In the genomic region with DNA sequence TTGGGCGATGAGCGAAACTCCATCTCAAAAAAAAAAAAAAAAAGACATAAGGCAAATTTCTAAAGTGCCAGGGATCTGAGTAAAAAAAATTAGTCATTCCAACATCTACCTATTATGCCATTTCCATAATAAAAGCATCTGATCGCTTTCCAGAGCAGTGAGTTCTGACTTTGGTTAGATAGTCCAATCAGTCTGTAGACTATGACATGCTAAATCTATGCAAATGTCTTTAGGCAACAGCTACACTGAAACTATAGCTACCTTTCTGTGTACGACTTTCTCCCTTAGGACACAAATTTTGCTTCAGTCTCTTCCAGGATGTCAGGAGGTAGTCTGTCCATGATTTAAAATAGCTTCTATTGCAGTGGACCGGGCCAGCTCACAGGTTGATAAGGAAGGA, we compare ENCODE assay signal across 17 cellular contexts. TPM values are rescaled to one million over a fixed set of nuclear protein-coding genes. Genes with fewer than 3 reads are reported as not detected.
DNase-seq lines count a peak whose midpoint lies in the region; ATAC-seq and TF ChIP-seq lines count a peak whose summit lies in the region.
"Had no signal": no experiment of that assay in that cellular context is flagged by ENCODE, and none has a peak within 500 bp of the region (broad histone marks: within the 10 kb centered on the region; RNA-seq: fewer than 3 reads in every experiment).

No MANE protein-coding gene starts in this region.

- H3K27ac Mint-ChIP-seq in Calu3 (ENCODE audit: unreplicated experiment), result peak overlapping the region; percentile 92
- H3K27ac Mint-ChIP-seq in naive thymus-derived CD4-positive, alpha-beta T cell, result no peak overlapping the region
- H3K27ac Mint-ChIP-seq: effector memory CD8-positive, alpha-beta T cell; memory B cell; stimulated activated naive B cell treated with anti-CD40 and anti-IgM and Interleukin-4, amounts not matched to agents 10 μg/mL and 1 μg/mL and 100 μg/mL, for 72 hours; T-helper 2 cell treated with Interferon-gamma antibody and Interleukin-4, amounts not matched to agents 5 μg/mL and 100 μg/mL, for 36 hours had no signal

- CTCF ChIA-PET in Calu3 (lab: Charles Lee), result interaction anchor here (0.6 to 1.1 kb wide), 2 partner anchors 12 to 1577 kb away, joined by 5 to 8 read pairs; no protein-coding TSS in a partner anchor
- CTCF ChIA-PET in naive thymus-derived CD4-positive, alpha-beta T cell (lab: Charles Lee), result no interaction called here

- TF ChIP-seq EP300 in sigmoid colon (IDR thresholded peaks at IDR 0.05), result no peak

- H3K27me3 ChIP-seq in ascending aorta, result no peaks in the 10 kb centered on the region
- no peaks in the 10 kb centered on the region for H3K27me3 ChIP-seq in right cardiac atrium (ENCODE audit: control insufficient read depth, insufficient read depth)
- H3K27me3 ChIP-seq in sigmoid colon, result no peaks in the 10 kb centered on the region
- no peaks in the 10 kb centered on the region for H3K27me3 ChIP-seq in naive thymus-derived CD4-positive, alpha-beta T cell (ENCODE audit: control insufficient read depth in 2 of 2, insufficient read depth in 2 of 2, low read length in 2 of 2)
- H3K27me3 ChIP-seq: spleen had no signal

- H3K27ac ChIP-seq in ascending aorta, result peak overlapping the region; percentile 81 to 91
- peak overlapping the region; percentile 90 for H3K27ac ChIP-seq in right cardiac atrium (ENCODE audit: low read length)
- peak overlapping the region; percentile 20 to 80 (median 70) for H3K27ac ChIP-seq in sigmoid colon
- no peak overlapping the region for H3K27ac ChIP-seq in naive thymus-derived CD4-positive, alpha-beta T cell (ENCODE audit: low read depth, low read length)
- H3K27ac ChIP-seq: spleen had no signal

- no peaks in the 10 kb centered on the region for H3K9me3 ChIP-seq in ascending aorta
- no peaks in the 10 kb centered on the region for H3K9me3 ChIP-seq in right cardiac atrium (ENCODE audit: control insufficient read depth, low read length)
- no peaks in the 10 kb centered on the region for H3K9me3 ChIP-seq in sigmoid colon
- no peaks in the 10 kb centered on the region for H3K9me3 ChIP-seq in naive thymus-derived CD4-positive, alpha-beta T cell (ENCODE audit: control insufficient read depth in 2 of 3, low read length in 3 of 3)
- H3K9me3 ChIP-seq: spleen had no signal

- POLR2A ChIA-PET in naive thymus-derived CD4-positive, alpha-beta T cell (lab: Charles Lee), result no interaction called here

- TF ChIP-seq CTCF in Calu3 (IDR thresholded peaks at IDR 0.05; ENCODE audit: unreplicated experiment), result no peak
- no peak for TF ChIP-seq CTCF in ascending aorta (IDR thresholded peaks at IDR 0.05)
- TF ChIP-seq CTCF in sigmoid colon (IDR thresholded peaks at IDR 0.05), result no peak

- H3K4me1 ChIP-seq in ascending aorta (peaks cover 0 to 35% of the 10 kb centered on the region in 2 donors), right cardiac atrium (ENCODE audit: control insufficient read depth, insufficient read depth, low read length) (peaks cover 7% of the 10 kb centered on the region), sigmoid colon (peaks cover 0 to 43% (median 35%) of the 10 kb centered on the region in 4 donors)
- no peaks in the 10 kb centered on the region for H3K4me1 ChIP-seq in naive thymus-derived CD4-positive, alpha-beta T cell (ENCODE audit: control insufficient read depth in 2 of 2, insufficient read depth in 2 of 2, low read length in 2 of 2)
- H3K4me1 ChIP-seq: spleen had no signal

- TSS peak; percentile 59 for BruUV-seq in Calu3 (replicated peaks; lab: Mats Ljungman, UMichigan)

- no peaks in the 10 kb centered on the region for H3K27me3 Mint-ChIP-seq in Calu3 (ENCODE audit: unreplicated experiment)
- H3K27me3 Mint-ChIP-seq in naive thymus-derived CD4-positive, alpha-beta T cell, result peaks cover 0 to 5% (median 0%) of the 10 kb centered on the region in 5 donors

- intact Hi-C loops in Calu3 (cut with micrococcal nuclease; ENCODE audit: unreplicated experiment), result no loop called here
- intact Hi-C loops in ascending aorta (cut with DNase I), result loop anchor here (5.0 kb wide), 2 partner anchors 178 to 263 kb away; no protein-coding TSS in a partner anchor
- intact Hi-C loops in right cardiac atrium (cut with DNase I), result loop anchor here in 2 of 4 donors (5.0 to 10.0 kb wide), 3 partner anchors 48 to 186 kb away; partner anchors contain the start of gene MYOCD (in 1 of the 2)
- intact Hi-C loops in sigmoid colon (cut with DNase I), result loop anchor here (10.0 kb wide), 2 partner anchors 186 to 306 kb away; no protein-coding TSS in a partner anchor
- intact Hi-C loops in naive thymus-derived CD4-positive, alpha-beta T cell (cut with micrococcal nuclease), result no loop called here

- no peaks in the 10 kb centered on the region for H3K9me3 Mint-ChIP-seq in Calu3 (ENCODE audit: low read depth, unreplicated experiment)
- peaks cover 0 to 11% (median 4%) of the 10 kb centered on the region in 11 donors for H3K9me3 Mint-ChIP-seq in naive thymus-derived CD4-positive, alpha-beta T cell
- H3K9me3 Mint-ChIP-seq: memory B cell; stimulated activated naive B cell treated with anti-CD40 and anti-IgM and Interleukin-4, amounts not matched to agents 10 μg/mL and 1 μg/mL and 100 μg/mL, for 72 hours had no signal

- H3K36me3 ChIP-seq in ascending aorta (peaks cover 5 to 31% of the 10 kb centered on the region in 2 donors), sigmoid colon (peaks cover 0 to 21% (median 3%) of the 10 kb centered on the region in 4 donors)
- H3K36me3 ChIP-seq in naive thymus-derived CD4-positive, alpha-beta T cell (ENCODE audit: control insufficient read depth in 2 of 3, insufficient read depth in 3 of 3, low read length in 3 of 3), result no peaks in the 10 kb centered on the region
- H3K36me3 ChIP-seq: spleen had no signal

- no peak overlapping the region for H3K4me3 ChIP-seq in ascending aorta
- H3K4me3 ChIP-seq in right cardiac atrium (ENCODE audit: low read length), result no peak overlapping the region
- no peak overlapping the region for H3K4me3 ChIP-seq in sigmoid colon
- no peak overlapping the region for H3K4me3 ChIP-seq in naive thymus-derived CD4-positive, alpha-beta T cell (ENCODE audit: low read length)
- H3K4me3 ChIP-seq: spleen had no signal

- WGBS in right cardiac atrium, result 70% methylated on average over 5 of the region's 5 CpGs
- 82 to 90% methylated on average over 5 of the region's 5 CpGs for WGBS in sigmoid colon, 2 donors

- peak overlapping the region; percentile 45 for H3K4me3 Mint-ChIP-seq in Calu3 (ENCODE audit: low read depth, unreplicated experiment)
- H3K4me3 Mint-ChIP-seq in naive thymus-derived CD4-positive, alpha-beta T cell, result no peak overlapping the region
- H3K4me3 Mint-ChIP-seq: effector memory CD8-positive, alpha-beta T cell; memory B cell; stimulated activated naive B cell treated with anti-CD40 and anti-IgM and Interleukin-4, amounts not matched to agents 10 μg/mL and 1 μg/mL and 100 μg/mL, for 72 hours; T-helper 2 cell treated with Interferon-gamma antibody and Interleukin-4, amounts not matched to agents 5 μg/mL and 100 μg/mL, for 36 hours had no signal

- DNase-seq in Calu3, result no peak
- DNase-seq in ascending aorta (ENCODE audit: low spot score in 2 of 2), result no peak
- no peak for DNase-seq in right cardiac atrium
- DNase-seq in sigmoid colon, result no peak
- DNase-seq in naive thymus-derived CD4-positive, alpha-beta T cell, result no peak
- no peak for DNase-seq in pons (ENCODE audit: low spot score)
- DNase-seq in NCI-H510A (lab: John Stamatoyannopoulos, UW), result no peak
- DNase-seq in iPS-NIHi11 (ENCODE audit: low spot score), result no peak
- DNase-seq: activated naive CD4-positive, alpha-beta T cell treated with anti-CD3 and anti-CD28 coated beads, Interleukin-2, amount 50 U/mL, for 16 hours; effector memory CD8-positive, alpha-beta T cell; Kasumi-1; NCI-H1436; SHP77 treated with DMSO at 0.1 percent for 48 hours; spleen; stimulated activated naive B cell treated with anti-CD40 and anti-IgM and Interleukin-4, amounts not matched to agents 10 μg/mL and 1 μg/mL and 100 μg/mL, for 72 hours had no signal

- ATAC-seq in right cardiac atrium, result peak in 1 of 2 donors; percentile 8
- no peak for ATAC-seq in naive thymus-derived CD4-positive, alpha-beta T cell
- ATAC-seq: effector memory CD8-positive, alpha-beta T cell; stimulated activated naive B cell treated with anti-CD40 and anti-IgM and Interleukin-4, amounts not matched to agents 10 μg/mL and 1 μg/mL and 100 μg/mL, for 72 hours had no signal

- peaks cover 13% of the 10 kb centered on the region for H3K36me3 Mint-ChIP-seq in Calu3 (ENCODE audit: insufficient read depth, unreplicated experiment)
- H3K36me3 Mint-ChIP-seq in naive thymus-derived CD4-positive, alpha-beta T cell, result no peaks in the 10 kb centered on the region
- H3K36me3 Mint-ChIP-seq: memory B cell; stimulated activated naive B cell treated with anti-CD40 and anti-IgM and Interleukin-4, amounts not matched to agents 10 μg/mL and 1 μg/mL and 100 μg/mL, for 72 hours had no signal

- peaks cover 29% of the 10 kb centered on the region for H3K4me1 Mint-ChIP-seq in Calu3 (ENCODE audit: low read depth, unreplicated experiment)
- peaks cover 0 to 1% (median 0%) of the 10 kb centered on the region in 7 donors for H3K4me1 Mint-ChIP-seq in naive thymus-derived CD4-positive, alpha-beta T cell
- H3K4me1 Mint-ChIP-seq: memory B cell; stimulated activated naive B cell treated with anti-CD40 and anti-IgM and Interleukin-4, amounts not matched to agents 10 μg/mL and 1 μg/mL and 100 μg/mL, for 72 hours had no signal

- TF ChIP-seq POLR2A in sigmoid colon (IDR thresholded peaks at IDR 0.05), result no peak

RNA-seq across cellular contexts. Expression of gene ARHGAP44, which starts 58.9 kb away (rescaled TPM):
- total RNA-seq in Calu3 (2022), result 17.1 and 17.5 TPM in 2 replicates
- 19.3 TPM for total RNA-seq in ascending aorta
- total RNA-seq in right cardiac atrium, result 10 to 100 TPM in 3 of 4 donors, 1 to 10 TPM in 1; 7.8 to 13.6 (median 11.8) TPM
- 6.7 TPM for polyA plus RNA-seq in right cardiac atrium
- 1 to 10 TPM; 2.6 to 6.4 (median 2.8) TPM for total RNA-seq in sigmoid colon
- 10 to 100 TPM; 15.8 to 23.8 (median 19.8) TPM for polyA plus RNA-seq in sigmoid colon
- total RNA-seq in naive thymus-derived CD4-positive, alpha-beta T cell, result not detected
- polyA plus RNA-seq in naive thymus-derived CD4-positive, alpha-beta T cell, result under 1 TPM; 0.09 TPM

Comparison
In these comparisons a context has a peak if more than half of its experiments do, and no peak if none do; other contexts are left out.
1. intact Hi-C loops: an anchor here in ascending aorta (5.0 kb wide) and sigmoid colon (10.0 kb wide); none called in Calu3 and naive thymus-derived CD4-positive, alpha-beta T cell.